13 cellular contexts compared by ENCODE assay signal in genomic region chr3:108603689-108604088, GRCh38. TPM values are rescaled to one million over a fixed set of nuclear protein-coding genes. Genes with fewer than 3 reads are reported as not detected.
DNase-seq lines count a peak whose midpoint lies in the region; ATAC-seq and TF ChIP-seq lines count a peak whose summit lies in the region.
"Had no signal": no experiment of that assay in that cellular context is flagged by ENCODE, and none has a peak within 500 bp of the region (broad histone marks: within the 10 kb centered on the region; RNA-seq: fewer than 3 reads in every experiment).

No MANE protein-coding gene starts in this region.

- H3K36me3 ChIP-seq in CD8-positive, alpha-beta T cell (ENCODE audit: insufficient read depth, low read length) = no peaks in the 10 kb centered on the region
- no peaks in the 10 kb centered on the region for H3K36me3 ChIP-seq in IMR-90 (ENCODE audit: control insufficient read depth, insufficient read depth, low read length)

- no peaks in the 10 kb centered on the region for H3K9me3 ChIP-seq in CD8-positive, alpha-beta T cell (ENCODE audit: low read length)
- no peaks in the 10 kb centered on the region for H3K9me3 ChIP-seq in IMR-90 (ENCODE audit: control insufficient read depth, insufficient read depth, low read length)
- H3K9me3 ChIP-seq: thoracic aorta had no signal

- H4K5ac ChIP-seq in IMR-90 (ENCODE audit: low read depth, low read length) = no peak overlapping the region

- H4K20me1 ChIP-seq in IMR-90 (ENCODE audit: insufficient read depth, low read length) = no peaks in the 10 kb centered on the region

- BruUV-seq in IMR-90 (replicated peaks; lab: Mats Ljungman, UMichigan) = no TSS peak

- DNase-seq in CD8-positive, alpha-beta T cell = peak in 1 of 7 experiments; percentile 9
- peak; percentile 23 for DNase-seq in IMR-90
- no peak for DNase-seq in activated T-helper 2 cell treated with anti-CD3 and anti-CD28 coated beads, Interferon-gamma antibody, Interleukin-2, Interleukin-4, amounts not matched to agents 10 μg/mL and 5 μg/mL and 100 μg/mL, durations not matched to agents 14 hours and 24 hours and 36 hours (ENCODE audit: low spot score)
- DNase-seq in myocyte (ENCODE audit: low read depth) = peak; percentile 4
- no peak for DNase-seq in NCI-H1694 treated with DMSO at 0.1 percent for 48 hours (lab: John Stamatoyannopoulos, UW)
- DNase-seq in NCI-H748 treated with DMSO at 0.1 percent for 48 hours (lab: John Stamatoyannopoulos, UW) = no peak
- DNase-seq in effector CD8-positive, alpha-beta T cell (lab: John Stamatoyannopoulos, UW) = no peak
- no peak for DNase-seq in NCI-H526 (lab: John Stamatoyannopoulos, UW)
- DNase-seq: activated CD4-positive, alpha-beta T cell treated with anti-CD3 and anti-CD28 coated beads, Interleukin-2, amount 50 U/mL, for 4 hours; NCI-H2081; stimulated activated CD4-positive, alpha-beta T cell treated with anti-CD3 and anti-CD28 coated beads, Interleukin-2, amount 100 ng/mL, for 24 hours had no signal

- intact Hi-C loops in CD8-positive, alpha-beta T cell (cut with DNase I, micrococcal nuclease) = loop anchor here in 1 of 2 experiments (5.0 kb wide), 2 partner anchors 219 to 476 kb away; partner anchors contain the start of gene TRAT1
- intact Hi-C loops in IMR-90 (cut with micrococcal nuclease) = no loop called here
- intact Hi-C loops in activated T-helper 2 cell treated with anti-CD3 and anti-CD28 coated beads, Interferon-gamma antibody, Interleukin-2, Interleukin-4, amounts not matched to agents 10 μg/mL and 5 μg/mL and 100 μg/mL, durations not matched to agents 14 hours and 24 hours and 36 hours (cut with micrococcal nuclease) = no loop called here

- H3K27ac ChIP-seq in CD8-positive, alpha-beta T cell (ENCODE audit: low read depth, low read length) = peak overlapping the region; percentile 32
- no peak overlapping the region for H3K27ac ChIP-seq in IMR-90 (ENCODE audit: insufficient read depth, low read length)
- H3K27ac ChIP-seq: thoracic aorta had no signal

- H3K27me3 Mint-ChIP-seq in CD8-positive, alpha-beta T cell (ENCODE audit: low read depth) = no peaks in the 10 kb centered on the region
- no peaks in the 10 kb centered on the region for H3K27me3 Mint-ChIP-seq in activated T-helper 2 cell treated with anti-CD3 and anti-CD28 coated beads, Interferon-gamma antibody, Interleukin-2, Interleukin-4, amounts not matched to agents 10 μg/mL and 5 μg/mL and 100 μg/mL, durations not matched to agents 14 hours and 24 hours and 36 hours (ENCODE audit: low read depth)

- ATAC-seq in CD8-positive, alpha-beta T cell = peak; percentile 46
- ATAC-seq in IMR-90 (ENCODE audit: low read depth) = peak; percentile 84

- H2AFZ ChIP-seq in IMR-90 (replicated peaks; ENCODE audit: low read length, poor library complexity) = no peak overlapping the region

- H3K4me2 ChIP-seq in IMR-90 (ENCODE audit: low read depth, low read length) = no peak overlapping the region

- dilution Hi-C loops in IMR-90 (cut with HindIII; ENCODE audit: low sequenced_read_pairs, unreplicated experiment) = no loop called here

- peaks cover 66% of the 10 kb centered on the region for H3K4me1 Mint-ChIP-seq in CD8-positive, alpha-beta T cell (ENCODE audit: low read depth)
- peaks cover 52% of the 10 kb centered on the region for H3K4me1 Mint-ChIP-seq in activated T-helper 2 cell treated with anti-CD3 and anti-CD28 coated beads, Interferon-gamma antibody, Interleukin-2, Interleukin-4, amounts not matched to agents 10 μg/mL and 5 μg/mL and 100 μg/mL, durations not matched to agents 14 hours and 24 hours and 36 hours (ENCODE audit: low read depth)

- H3K36me3 Mint-ChIP-seq in CD8-positive, alpha-beta T cell = peaks cover 9% of the 10 kb centered on the region
- H3K36me3 Mint-ChIP-seq in activated T-helper 2 cell treated with anti-CD3 and anti-CD28 coated beads, Interferon-gamma antibody, Interleukin-2, Interleukin-4, amounts not matched to agents 10 μg/mL and 5 μg/mL and 100 μg/mL, durations not matched to agents 14 hours and 24 hours and 36 hours (ENCODE audit: low read depth) = peaks cover 28% of the 10 kb centered on the region

- H3K79me1 ChIP-seq in IMR-90 (ENCODE audit: low read depth in 1 of 2, low read length in 2 of 2) = 0 out of 4 replicates have a peak, but pooled peaks cover 0 to 3% of the 10 kb centered on the region in 2 experiments

- H4K8ac ChIP-seq in IMR-90 (ENCODE audit: low read depth in 2 of 2, low read length in 2 of 2) = no peak overlapping the region

- no peak overlapping the region for H4K91ac ChIP-seq in IMR-90 (ENCODE audit: insufficient read depth, low read depth, low read length)

- H2AK5ac ChIP-seq in IMR-90 (ENCODE audit: low read depth, low read length) = no peak overlapping the region

- H2AK9ac ChIP-seq in IMR-90 (replicated peaks; ENCODE audit: low read depth, low read length, poor library complexity) = no peak overlapping the region

- no peak overlapping the region for H3K23ac ChIP-seq in IMR-90 (ENCODE audit: low read depth, low read length)

- in situ Hi-C loops in IMR-90 (cut with MboI; ENCODE audit: low sequenced_read_pairs) = no loop called here

- H2BK120ac ChIP-seq in IMR-90 (ENCODE audit: low read depth, low read length) = no peak overlapping the region

- H3K56ac ChIP-seq in IMR-90 (ENCODE audit: extremely low read depth, insufficient read depth, low read length) = no peak overlapping the region

- H3K27ac Mint-ChIP-seq in CD8-positive, alpha-beta T cell = peak overlapping the region; percentile 94
- peak overlapping the region; percentile 67 for H3K27ac Mint-ChIP-seq in activated T-helper 2 cell treated with anti-CD3 and anti-CD28 coated beads, Interferon-gamma antibody, Interleukin-2, Interleukin-4, amounts not matched to agents 10 μg/mL and 5 μg/mL and 100 μg/mL, durations not matched to agents 14 hours and 24 hours and 36 hours

- no peak overlapping the region for H2BK5ac ChIP-seq in IMR-90 (ENCODE audit: low read depth, low read length, poor library complexity, severe bottlenecking)

- no peak overlapping the region for H3K18ac ChIP-seq in IMR-90 (ENCODE audit: low read depth, low read length)

- TF ChIP-seq POLR2A in IMR-90 (IDR thresholded peaks at IDR 0.05; ENCODE audit: low read depth, low read length) = no peak

- no peak overlapping the region for H3K4ac ChIP-seq in IMR-90 (ENCODE audit: low read depth, low read length)

- no peak for TF ChIP-seq CTCF in CD8-positive, alpha-beta T cell (IDR thresholded peaks at IDR 0.05)
- no peak for TF ChIP-seq CTCF in IMR-90 (conservative IDR thresholded peaks at IDR 0.05; ENCODE audit: low read depth, low read length)

- H3K9me1 ChIP-seq in IMR-90 (ENCODE audit: insufficient read depth, low read length) = no peaks in the 10 kb centered on the region

- peaks cover 45% of the 10 kb centered on the region for H3K4me1 ChIP-seq in CD8-positive, alpha-beta T cell (ENCODE audit: insufficient read depth, low read length)
- no peaks in the 10 kb centered on the region for H3K4me1 ChIP-seq in IMR-90 (ENCODE audit: control insufficient read depth, insufficient read depth, low read length)

- TF ChIP-seq RAD21 in IMR-90 (IDR thresholded peaks at IDR 0.05; ENCODE audit: low read length) = no peak

- H3K9ac ChIP-seq in IMR-90 (ENCODE audit: low read depth, low read length) = no peak overlapping the region

- CTCF ChIA-PET in CD8-positive, alpha-beta T cell (lab: Charles Lee) = interaction anchor here (0.9 to 8.8 kb wide), 6 partner anchors 14 to 312 kb away, joined by 3 to 52 read pairs (median 5); partner anchors contain the start of genes CIP2A and DZIP3
- CTCF ChIA-PET in IMR-90 (lab: Yijun Ruan, JAX) = no interaction called here

- H2BK15ac ChIP-seq in IMR-90 (ENCODE audit: low read depth, low read length) = no peak overlapping the region

- POLR2A ChIA-PET in CD8-positive, alpha-beta T cell (lab: Charles Lee) = interaction anchor here (1.0 to 7.0 kb wide), 4 partner anchors 8 to 221 kb away, joined by 3 to 96 read pairs (median 3); partner anchors contain the start of genes CIP2A and DZIP3
- POLR2A ChIA-PET in IMR-90 (lab: Charles Lee; ENCODE audit: unreplicated experiment) = no interaction called here

- H3K14ac ChIP-seq in IMR-90 (replicated peaks; ENCODE audit: low read depth, low read length) = no peak overlapping the region

- H2BK20ac ChIP-seq in IMR-90 (ENCODE audit: low read depth, low read length) = no peak overlapping the region

- H3K4me3 Mint-ChIP-seq in CD8-positive, alpha-beta T cell = peak overlapping the region; percentile 55
- peak overlapping the region; percentile 43 for H3K4me3 Mint-ChIP-seq in activated T-helper 2 cell treated with anti-CD3 and anti-CD28 coated beads, Interferon-gamma antibody, Interleukin-2, Interleukin-4, amounts not matched to agents 10 μg/mL and 5 μg/mL and 100 μg/mL, durations not matched to agents 14 hours and 24 hours and 36 hours (ENCODE audit: low read depth)
- H3K4me3 Mint-ChIP-seq: CD14-positive monocyte had no signal

- H3K4me3 ChIP-seq in CD8-positive, alpha-beta T cell (ENCODE audit: low read depth, low read length) = peak overlapping the region; percentile 0
- H3K4me3 ChIP-seq in IMR-90 (ENCODE audit: insufficient read depth, low read depth, low read length) = no peak overlapping the region
- H3K4me3 ChIP-seq: thoracic aorta had no signal

- no peaks in the 10 kb centered on the region for H3K27me3 ChIP-seq in CD8-positive, alpha-beta T cell (ENCODE audit: insufficient read depth, low read length)
- H3K27me3 ChIP-seq in IMR-90 (ENCODE audit: control insufficient read depth, insufficient read depth, low read length) = no peaks in the 10 kb centered on the region

- no peaks in the 10 kb centered on the region for H3K9me3 Mint-ChIP-seq in CD8-positive, alpha-beta T cell
- H3K9me3 Mint-ChIP-seq in activated T-helper 2 cell treated with anti-CD3 and anti-CD28 coated beads, Interferon-gamma antibody, Interleukin-2, Interleukin-4, amounts not matched to agents 10 μg/mL and 5 μg/mL and 100 μg/mL, durations not matched to agents 14 hours and 24 hours and 36 hours = peaks cover 18% of the 10 kb centered on the region

RNA-seq across cellular contexts. Expression of gene DZIP3, which starts 14.2 kb away (rescaled TPM):
- total RNA-seq in CD8-positive, alpha-beta T cell = 1 to 10 TPM; 8.7 to 9.4 TPM
- 9.9 and 11.7 TPM in 2 replicates for total RNA-seq in IMR-90 (2012; rRNA removed)
- polyA plus RNA-seq in IMR-90 (2012; rRNA removed) = 5.9 and 7.0 TPM in 2 replicates
- polyA plus RNA-seq in IMR-90 (2012; cell fraction: cytosol; rRNA removed) = 0.98 and 1.1 TPM in 2 replicates
- polyA plus RNA-seq in IMR-90 (2012; cell fraction: nucleus; rRNA removed; ENCODE audit: low replicate concordance) = 4.2 and 23.8 TPM in 2 replicates
- total RNA-seq in activated T-helper 2 cell treated with anti-CD3 and anti-CD28 coated beads, Interferon-gamma antibody, Interleukin-2, Interleukin-4, amounts not matched to agents 10 μg/mL and 5 μg/mL and 100 μg/mL, durations not matched to agents 14 hours and 24 hours and 36 hours = 4.9 and 6.4 TPM in 2 replicates
- total RNA-seq in myocyte = 24.5 and 32.4 TPM in 2 replicates
- polyA plus RNA-seq in myocyte (2012) = 6.8 TPM

RNA-seq across cellular contexts. Expression of gene CIP2A, which starts 14.5 kb away (rescaled TPM):
- total RNA-seq in CD8-positive, alpha-beta T cell = 1 to 10 TPM; 3.0 to 4.2 TPM
- total RNA-seq in IMR-90 (2012; rRNA removed) = 27.8 and 31.7 TPM in 2 replicates
- 8.5 and 11.9 TPM in 2 replicates for polyA plus RNA-seq in IMR-90 (2012; rRNA removed)
- polyA plus RNA-seq in IMR-90 (2012; cell fraction: cytosol; rRNA removed) = 1.7 and 3.1 TPM in 2 replicates
- polyA plus RNA-seq in IMR-90 (2012; cell fraction: nucleus; rRNA removed; ENCODE audit: low replicate concordance) = 1.7 and 4.7 TPM in 2 replicates
- total RNA-seq in activated T-helper 2 cell treated with anti-CD3 and anti-CD28 coated beads, Interferon-gamma antibody, Interleukin-2, Interleukin-4, amounts not matched to agents 10 μg/mL and 5 μg/mL and 100 μg/mL, durations not matched to agents 14 hours and 24 hours and 36 hours = 45.6 and 53.2 TPM in 2 replicates
- total RNA-seq in myocyte = 5.6 and 5.8 TPM in 2 replicates
- polyA plus RNA-seq in myocyte (2012) = 0.91 TPM

Comparison
In these comparisons a context has a peak if more than half of its experiments do, and no peak if none do; other contexts are left out.
1. DNase-seq: peak in IMR-90 (single experiment) and myocyte (single experiment); none in activated T-helper 2 cell treated with anti-CD3 and anti-CD28 coated beads, Interferon-gamma antibody, Interleukin-2, Interleukin-4, amounts not matched to agents 10 μg/mL and 5 μg/mL and 100 μg/mL, durations not matched to agents 14 hours and 24 hours and 36 hours (single experiment), NCI-H1694 treated with DMSO at 0.1 percent for 48 hours (single experiment), NCI-H748 treated with DMSO at 0.1 percent for 48 hours (single experiment), effector CD8-positive, alpha-beta T cell (single experiment) and NCI-H526 (0 of 2).